In genomic region chr20:19212524-19213502, GRCh38 we compare ENCODE assay signal across 8 cellular contexts. TPM values are rescaled to one million over a fixed set of nuclear protein-coding genes. Genes with fewer than 3 reads are reported as not detected.
DNase-seq lines count a peak whose midpoint lies in the region; ATAC-seq lines count a peak whose summit lies in the region.

TSS of gene SLC24A3 (plus strand) at chr20:19212642.

- no peaks in the 10 kb centered on the region for H3K9me3 Mint-ChIP-seq in stimulated activated memory B cell treated with anti-CD40 and anti-IgM and Interleukin-4, amounts not matched to agents 10 μg/mL and 1 μg/mL and 100 μg/mL, for 72 hours

- DNase-seq in ELR (ENCODE audit: low read depth), result peak; percentile 52
- peak; percentile 76 for DNase-seq in NCI-H82 (lab: John Stamatoyannopoulos, UW)
- peak; percentile 20 for DNase-seq in dedifferentiated amniotic fluid mesenchymal stem cell (ENCODE audit: extremely low spot score)
- DNase-seq in left lobe of liver (ENCODE audit: low spot score), result no peak

- no peaks in the 10 kb centered on the region for H3K36me3 Mint-ChIP-seq in stimulated activated memory B cell treated with anti-CD40 and anti-IgM and Interleukin-4, amounts not matched to agents 10 μg/mL and 1 μg/mL and 100 μg/mL, for 72 hours

- peaks cover 76% of the 10 kb centered on the region for H3K27me3 Mint-ChIP-seq in stimulated activated memory B cell treated with anti-CD40 and anti-IgM and Interleukin-4, amounts not matched to agents 10 μg/mL and 1 μg/mL and 100 μg/mL, for 72 hours

- ATAC-seq in GM21825 (IDR thresholded peaks at IDR 0.05; ENCODE audit: unreplicated experiment) (peak; percentile 64), left lobe of liver (peak; percentile 73), HG03097 (IDR thresholded peaks at IDR 0.05; ENCODE audit: low FRiP score, unreplicated experiment) (no peak), HG03469 (IDR thresholded peaks at IDR 0.05; ENCODE audit: unreplicated experiment) (no peak)
- ATAC-seq in stimulated activated memory B cell treated with anti-CD40 and anti-IgM and Interleukin-4, amounts not matched to agents 10 μg/mL and 1 μg/mL and 100 μg/mL, for 72 hours, result peak; percentile 37

- H3K4me3 Mint-ChIP-seq in stimulated activated memory B cell treated with anti-CD40 and anti-IgM and Interleukin-4, amounts not matched to agents 10 μg/mL and 1 μg/mL and 100 μg/mL, for 72 hours, result no peak within 1 kb of the TSS

- no peak within 1 kb of the TSS for H3K27ac Mint-ChIP-seq in stimulated activated memory B cell treated with anti-CD40 and anti-IgM and Interleukin-4, amounts not matched to agents 10 μg/mL and 1 μg/mL and 100 μg/mL, for 72 hours

- H3K4me1 Mint-ChIP-seq in stimulated activated memory B cell treated with anti-CD40 and anti-IgM and Interleukin-4, amounts not matched to agents 10 μg/mL and 1 μg/mL and 100 μg/mL, for 72 hours, result peaks cover 6% of the 10 kb centered on the region

RNA-seq across cellular contexts. Expression of gene SLC24A3, which starts in this region (rescaled TPM):
- total RNA-seq in left lobe of liver, result 0.35 TPM

Comparison
In these comparisons a context has a peak if more than half of its experiments do, and no peak if none do; other contexts are left out.
1. Peak in ATAC-seq in left lobe of liver; RNA of the gene not detected or under 1 TPM.
2. ATAC-seq: peak in GM21825 (single experiment) and stimulated activated memory B cell treated with anti-CD40 and anti-IgM and Interleukin-4, amounts not matched to agents 10 μg/mL and 1 μg/mL and 100 μg/mL, for 72 hours (single experiment); none in HG03097 (single experiment) and HG03469 (single experiment).